ENCODE assay signal across 1 cellular context in the genomic region with DNA sequence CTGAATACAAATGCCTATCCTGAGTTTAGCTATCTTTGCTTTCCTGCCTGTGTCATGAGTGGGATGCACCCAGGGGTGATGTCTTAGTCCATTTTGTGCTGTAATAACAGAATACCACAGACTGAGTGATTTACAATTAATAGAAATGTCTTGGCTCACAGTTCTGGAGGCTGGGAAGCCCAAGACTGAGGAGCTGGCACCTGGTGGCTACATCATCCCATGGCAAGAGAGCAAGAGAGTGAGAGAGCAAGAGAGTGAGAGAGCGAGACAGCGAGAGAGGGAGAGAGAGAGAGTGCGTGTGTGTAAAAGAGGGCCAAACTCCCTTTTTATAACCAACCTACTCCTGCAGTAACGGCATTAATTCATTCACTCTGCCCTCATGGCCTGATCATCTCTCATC.
TF ChIP-seq lines count a peak whose summit lies in the region.

No MANE protein-coding gene starts in this region.

TF ChIP-seq in SK-N-SH, 30 proteins besides CTCF, POLR2A, EP300 and RAD21 (continued from another document):
- TF ChIP-seq MEF2A (IDR thresholded peaks at IDR 0.05; ENCODE audit: borderline replicate concordance, low read depth) (no peak), YY1 (IDR thresholded peaks at IDR 0.05; ENCODE audit: low read depth) (no peak), CHD2 (IDR thresholded peaks at IDR 0.05; ENCODE audit: low read length, partially characterized antibody) (no peak), SIN3A (IDR thresholded peaks at IDR 0.05; ENCODE audit: borderline replicate concordance, low read depth, low read length) (no peak), ELF1 (IDR thresholded peaks at IDR 0.05) (no peak)
- TF ChIP-seq, protein P1, sequence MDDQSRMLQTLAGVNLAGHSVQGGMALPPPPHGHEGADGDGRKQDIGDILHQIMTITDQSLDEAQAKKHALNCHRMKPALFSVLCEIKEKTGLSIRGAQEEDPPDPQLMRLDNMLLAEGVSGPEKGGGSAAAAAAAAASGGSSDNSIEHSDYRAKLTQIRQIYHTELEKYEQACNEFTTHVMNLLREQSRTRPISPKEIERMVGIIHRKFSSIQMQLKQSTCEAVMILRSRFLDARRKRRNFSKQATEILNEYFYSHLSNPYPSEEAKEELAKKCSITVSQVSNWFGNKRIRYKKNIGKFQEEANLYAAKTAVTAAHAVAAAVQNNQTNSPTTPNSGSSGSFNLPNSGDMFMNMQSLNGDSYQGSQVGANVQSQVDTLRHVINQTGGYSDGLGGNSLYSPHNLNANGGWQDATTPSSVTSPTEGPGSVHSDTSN (IDR thresholded peaks at IDR 0.05) = no peak
